ENCODE assay signal across 9 cellular contexts in the genomic region with DNA sequence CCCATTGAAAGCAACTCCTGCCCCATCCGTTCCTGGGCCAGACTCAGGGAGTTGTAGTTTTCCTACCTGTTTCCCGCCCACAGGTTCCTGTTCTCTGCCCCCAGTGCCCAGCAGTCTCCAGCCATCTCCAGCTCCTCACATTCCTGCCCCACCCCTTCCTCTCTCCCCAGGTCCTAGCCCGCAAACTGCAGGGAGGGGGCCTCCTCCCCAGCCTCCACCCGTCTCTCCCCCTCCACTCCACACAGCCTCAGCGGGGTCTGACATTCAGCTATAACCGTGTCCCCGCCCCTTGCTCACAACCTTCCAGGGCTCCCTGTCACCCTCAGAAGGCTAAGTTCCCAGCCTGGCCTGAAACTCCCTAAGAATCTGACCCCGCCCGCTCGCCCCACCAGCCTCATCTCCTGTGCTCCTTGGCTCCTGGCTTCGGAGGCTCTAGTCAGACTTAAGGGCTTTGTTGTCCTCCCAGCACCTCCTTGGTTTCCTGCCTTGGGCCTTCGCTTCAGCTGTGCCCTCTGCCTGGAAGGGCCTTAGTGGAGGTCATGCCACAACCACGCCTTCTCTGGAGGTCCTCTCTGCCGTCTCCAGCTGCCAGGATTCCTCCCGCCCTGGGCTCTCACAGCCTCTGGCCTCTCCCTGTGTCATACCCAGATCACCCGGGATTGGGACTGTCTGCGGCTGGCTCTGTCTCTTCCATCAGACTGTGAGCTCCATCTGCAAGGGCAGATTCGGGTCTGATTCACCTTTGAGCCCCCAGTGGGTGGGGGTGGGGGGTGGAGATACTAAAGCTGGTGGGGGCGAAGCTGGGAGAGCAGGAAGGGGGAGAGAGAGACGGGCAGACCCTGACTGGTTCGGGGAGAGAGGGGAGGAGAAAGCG. TPM values are rescaled to one million over a fixed set of nuclear protein-coding genes. Genes with fewer than 3 reads are reported as not detected.
DNase-seq lines count a peak whose midpoint lies in the region; ATAC-seq and TF ChIP-seq lines count a peak whose summit lies in the region.
"Had no signal": no experiment of that assay in that cellular context is flagged by ENCODE, and none has a peak within 500 bp of the region (broad histone marks: within the 10 kb centered on the region; RNA-seq: fewer than 3 reads in every experiment).

No MANE protein-coding gene starts in this region.

- BruUV-seq in A673 (replicated peaks; lab: Mats Ljungman, UMichigan), result TSS peak; percentile 83

- H3K4me1 ChIP-seq in A673 (ENCODE audit: insufficient read depth, low read length, poor library complexity, severe bottlenecking), result peaks cover 21% of the 10 kb centered on the region

- CTCF ChIA-PET in A673 (lab: Charles Lee), result interaction anchor here (0.5 to 1.7 kb wide), 3 partner anchors 16 to 1551 kb away, joined by 3 to 12 read pairs (median 3); no protein-coding TSS in a partner anchor

- H3K9me3 Mint-ChIP-seq in naive thymus-derived CD8-positive, alpha-beta T cell, result peaks cover 5 to 32% (median 19%) of the 10 kb centered on the region in 9 donors

- H3K4me3 ChIP-seq in A673 (ENCODE audit: low read depth, low read length, poor library complexity, severe bottlenecking) (peak overlapping the region; percentile 86), WI38 (ENCODE audit: low read depth, low read length) (peak overlapping the region; percentile 62), fibroblast of pulmonary artery (replicated peaks; ENCODE audit: low read depth, low read length) (peak overlapping the region; percentile 97)

- H3K27ac Mint-ChIP-seq in naive thymus-derived CD8-positive, alpha-beta T cell, result peak overlapping the region in 8 of 10 donors; percentile 22 to 90 (median 62)

- H3K36me3 ChIP-seq in A673 (ENCODE audit: insufficient read depth, low read length, poor library complexity, severe bottlenecking), result peaks cover 2% of the 10 kb centered on the region
- H3K36me3 ChIP-seq: neutrophil had no signal

- TF ChIP-seq CTCF in A673 (conservative IDR thresholded peaks at IDR 0.05; ENCODE audit: low read depth, low read length), result no peak
- no peak for TF ChIP-seq CTCF in WI38 (IDR thresholded peaks at IDR 0.05; ENCODE audit: low read depth, low read length)
- TF ChIP-seq CTCF in fibroblast of pulmonary artery (IDR thresholded peaks at IDR 0.05; ENCODE audit: low read length, missing control alignments), result no peak

- intact Hi-C loops in A673 (cut with micrococcal nuclease; ENCODE audit: unreplicated experiment), result no loop called here

- peak overlapping the region; percentile 83 for H3K27ac ChIP-seq in A673 (ENCODE audit: low read depth, low read length, poor library complexity, severe bottlenecking)

- H3K36me3 Mint-ChIP-seq in naive thymus-derived CD8-positive, alpha-beta T cell, result peaks cover 0 to 17% (median 15%) of the 10 kb centered on the region in 3 donors

- DNase-seq in A673 (ENCODE audit: low spot score), result peak; percentile 21
- DNase-seq in HCEC 1CT, result peak; percentile 75
- peak; percentile 60 for DNase-seq in fibroblast of pulmonary artery (ENCODE audit: low read depth)
- no peak for DNase-seq in naive thymus-derived CD8-positive, alpha-beta T cell

- no peaks in the 10 kb centered on the region for H3K27me3 ChIP-seq in A673 (replicated peaks; ENCODE audit: insufficient read depth, low read depth, low read length, poor library complexity)

- POLR2A ChIA-PET in A673 (lab: Charles Lee; ENCODE audit: low non-redundant PET), result interaction anchor here (0.6 kb wide), 3 partner anchors 15 to 741 kb away, joined by 5 to 15 read pairs (median 8); no protein-coding TSS in a partner anchor
- POLR2A ChIA-PET in naive thymus-derived CD8-positive, alpha-beta T cell (lab: Charles Lee), result interaction anchor here (0.7 kb wide), 1 partner anchor 16 kb away, joined by 4 read pairs; no protein-coding TSS in a partner anchor

- peak overlapping the region; percentile 69 to 89 (median 82) for H3K4me3 Mint-ChIP-seq in naive thymus-derived CD8-positive, alpha-beta T cell

- no peaks in the 10 kb centered on the region for H3K9me3 ChIP-seq in A673 (ENCODE audit: low read depth, low read length, poor library complexity, severe bottlenecking)
- H3K9me3 ChIP-seq: neutrophil had no signal

- peaks cover 1 to 26% (median 16%) of the 10 kb centered on the region in 5 donors for H3K27me3 Mint-ChIP-seq in naive thymus-derived CD8-positive, alpha-beta T cell

- peaks cover 14 to 37% (median 23%) of the 10 kb centered on the region in 4 donors for H3K4me1 Mint-ChIP-seq in naive thymus-derived CD8-positive, alpha-beta T cell

- ATAC-seq in naive thymus-derived CD8-positive, alpha-beta T cell, result no peak
- ATAC-seq in HG03095 (IDR thresholded peaks at IDR 0.05; ENCODE audit: unreplicated experiment) (no peak), GM21723 (IDR thresholded peaks at IDR 0.05; ENCODE audit: unreplicated experiment) (no peak), GM19395 (IDR thresholded peaks at IDR 0.05; ENCODE audit: unreplicated experiment) (no peak)

RNA-seq across cellular contexts. Expression of gene SPACA6, which starts 5.1 kb away (rescaled TPM):
- total RNA-seq in A673 (2021), result 28.4 and 28.6 TPM in 2 replicates
- total RNA-seq in naive thymus-derived CD8-positive, alpha-beta T cell, result 10 to 100 TPM; 11.9 to 12.3 TPM
- polyA plus RNA-seq in naive thymus-derived CD8-positive, alpha-beta T cell, result 1 to 10 TPM; 2.0 to 4.0 (median 3.5) TPM

RNA-seq across cellular contexts. Expression of gene HAS1, which starts 35.8 kb away (rescaled TPM):
- not detected in 2 replicates for total RNA-seq in A673 (2021)
- total RNA-seq in naive thymus-derived CD8-positive, alpha-beta T cell, result not detected
- polyA plus RNA-seq in naive thymus-derived CD8-positive, alpha-beta T cell, result under 1 TPM in 1 of 3 donors, not detected in 2; 0.09 TPM

RNA-seq across cellular contexts. Expression of gene SIGLEC14, which starts 41.4 kb away (rescaled TPM):
- not detected in 2 replicates for total RNA-seq in A673 (2021)
- total RNA-seq in naive thymus-derived CD8-positive, alpha-beta T cell, result under 1 TPM; 0.33 to 0.83 TPM
- under 1 TPM in 1 of 3 donors, not detected in 2; 0.07 TPM for polyA plus RNA-seq in naive thymus-derived CD8-positive, alpha-beta T cell

RNA-seq across cellular contexts. Expression of gene SIGLEC5, which starts 57.8 kb away (rescaled TPM):
- not detected in 2 replicates for total RNA-seq in A673 (2021)
- total RNA-seq in naive thymus-derived CD8-positive, alpha-beta T cell, result not detected
- not detected for polyA plus RNA-seq in naive thymus-derived CD8-positive, alpha-beta T cell

Comparison
In these comparisons a context has a peak if more than half of its experiments do, and no peak if none do; other contexts are left out.
1. DNase-seq: peak in A673 (single experiment), HCEC 1CT (single experiment) and fibroblast of pulmonary artery (single experiment); none in naive thymus-derived CD8-positive, alpha-beta T cell (0 of 10).
2. Peak in every context shown above with its lines, with median percentiles within 50 percentile points of each other: H3K4me3 ChIP-seq.